ENCODE assay signal across 1 cellular context in the genomic region with DNA sequence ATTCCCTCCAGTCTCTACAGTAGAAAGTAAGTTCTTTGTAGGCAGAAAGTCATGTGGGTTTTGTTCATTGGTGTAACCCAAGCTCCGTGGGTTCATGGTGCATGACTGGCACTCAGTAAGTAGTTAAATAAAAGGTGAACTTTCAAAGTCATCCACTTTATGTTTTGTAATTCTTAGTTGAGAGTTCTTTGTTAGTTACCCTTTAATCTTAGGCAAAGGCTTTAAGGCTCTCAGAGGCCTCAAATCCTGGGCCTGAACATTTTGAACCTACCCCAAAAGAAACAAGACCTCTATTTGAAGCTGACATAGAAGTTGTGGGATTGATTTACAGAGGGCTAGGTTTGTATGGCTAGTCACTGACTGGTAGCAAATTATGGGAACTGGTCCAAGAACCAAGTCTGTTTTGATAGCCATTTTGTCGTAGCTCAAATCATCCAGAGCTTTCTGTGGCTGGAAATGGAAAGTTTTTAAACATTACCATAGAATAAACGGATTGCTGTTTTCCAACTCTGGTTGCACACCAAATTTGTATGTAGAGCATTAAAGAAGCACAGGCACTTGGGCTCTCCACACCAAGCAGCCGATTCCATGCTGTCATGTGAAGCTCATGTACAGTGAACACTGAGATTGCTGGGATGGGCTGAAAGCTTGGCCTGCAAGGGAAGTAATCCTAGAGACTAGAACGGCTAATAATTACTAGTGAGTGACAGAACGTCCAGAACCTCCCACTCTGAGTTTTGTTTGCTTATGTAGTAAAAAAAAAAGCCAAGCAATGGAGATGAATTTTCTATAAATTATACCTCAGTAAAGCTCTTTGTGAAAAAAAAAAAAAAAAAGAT.
TF ChIP-seq lines count a peak whose summit lies in the region.

No MANE protein-coding gene starts in this region.

TF ChIP-seq in GM12878, 131 proteins besides CTCF, POLR2A, EP300 and RAD21:
- no peak for TF ChIP-seq WRNIP1 (IDR thresholded peaks at IDR 0.05; ENCODE audit: borderline replicate concordance, low read depth, low read length)
